31 cellular contexts compared by ENCODE assay signal in genomic region chr14:62718629-62719028, GRCh38.
"Had no signal": no experiment of that assay in that cellular context is flagged by ENCODE, and none has a peak within 500 bp of the region (broad histone marks: within the 10 kb centered on the region; RNA-seq: fewer than 3 reads in every experiment).

No MANE protein-coding gene starts in this region.

- H3K9ac ChIP-seq: neural progenitor cell, parathyroid adenoma had no signal

- H3K4me1 ChIP-seq: neural progenitor cell, parathyroid adenoma, psoas muscle, spleen, thyroid gland, tibial nerve, upper lobe of left lung, uterus had no signal

- H3K27ac ChIP-seq: neural progenitor cell, ovary, parathyroid adenoma, psoas muscle, skin epidermis, spleen, thoracic aorta, thyroid gland, tibial nerve, upper lobe of left lung, uterus had no signal

- DNase-seq: naive B cell; naive thymus-derived CD8-positive, alpha-beta T cell; occipital lobe; ovary; posterior cingulate gyrus; psoas muscle; right cardiac atrium; spleen; stimulated activated CD4-positive, alpha-beta T cell treated with anti-CD3 and anti-CD28 coated beads, Interleukin-12 subunit alpha, Interleukin-12 subunit beta, amount 100 ng/mL, for 4 hours; stimulated activated CD4-positive, alpha-beta T cell treated with anti-CD3 and anti-CD28 coated beads, Interleukin-1b, Interleukin-23, amount 100 ng/mL, for 48 hours; stimulated activated CD4-positive, alpha-beta T cell treated with anti-CD3 and anti-CD28 coated beads, Interleukin-4, amount 100 ng/mL, for 1 hour; stimulated activated CD4-positive, alpha-beta T cell treated with anti-CD3 and anti-CD28 coated beads, Interleukin-4, amount 100 ng/mL, for 4 hours; stimulated activated CD8-positive, alpha-beta memory T cell treated with anti-CD3 and anti-CD28 coated beads, Interleukin-4, amount 100 ng/mL, for 48 hours; stimulated activated naive CD4-positive, alpha-beta T cell; stimulated activated naive CD8-positive, alpha-beta T cell treated with anti-CD3 and anti-CD28 coated beads, Interleukin-15, amount 100 ng/mL, for 72 hours; stimulated activated naive CD8-positive, alpha-beta T cell treated with anti-CD3 and anti-CD28 coated beads, Interleukin-15, Interleukin-2, amounts not matched to agents 100 U/mL and 50 U/mL, for 24 hours; substantia nigra; thyroid gland; trophoblast cell; upper lobe of left lung; uterus had no signal

- H3K79me2 ChIP-seq: parathyroid adenoma had no signal

- H3K4me1 Mint-ChIP-seq: naive B cell; nephron; neural progenitor cell; stimulated activated memory B cell treated with anti-CD40 and anti-IgM and Interleukin-4, amounts not matched to agents 10 μg/mL and 1 μg/mL and 100 μg/mL, for 72 hours; stimulated activated naive CD8-positive, alpha-beta T cell treated with anti-CD3 and anti-CD28 coated beads, Interleukin-15, amount 100 ng/mL, for 72 hours had no signal

- H3K4me2 ChIP-seq: neural progenitor cell, smooth muscle cell had no signal

- H2AFZ ChIP-seq: neural progenitor cell, parathyroid adenoma had no signal

- H3K36me3 ChIP-seq: neural progenitor cell, ovary, spleen, thoracic aorta, thyroid gland, tibial nerve, upper lobe of left lung, uterus had no signal

- H3K4me3 Mint-ChIP-seq: naive B cell; naive thymus-derived CD8-positive, alpha-beta T cell; nephron; neural progenitor cell; stimulated activated memory B cell treated with anti-CD40 and anti-IgM and Interleukin-4, amounts not matched to agents 10 μg/mL and 1 μg/mL and 100 μg/mL, for 72 hours; stimulated activated naive CD8-positive, alpha-beta T cell treated with anti-CD3 and anti-CD28 coated beads, Interleukin-15, amount 100 ng/mL, for 72 hours had no signal

- H3K27me3 Mint-ChIP-seq: naive B cell; naive thymus-derived CD8-positive, alpha-beta T cell; progenitor cell of endocrine pancreas; stimulated activated memory B cell treated with anti-CD40 and anti-IgM and Interleukin-4, amounts not matched to agents 10 μg/mL and 1 μg/mL and 100 μg/mL, for 72 hours; stimulated activated naive CD8-positive, alpha-beta T cell treated with anti-CD3 and anti-CD28 coated beads, Interleukin-15, amount 100 ng/mL, for 72 hours had no signal

- H3K36me3 Mint-ChIP-seq: naive B cell; naive thymus-derived CD8-positive, alpha-beta T cell; neural progenitor cell; stimulated activated memory B cell treated with anti-CD40 and anti-IgM and Interleukin-4, amounts not matched to agents 10 μg/mL and 1 μg/mL and 100 μg/mL, for 72 hours had no signal

- H3K9me3 ChIP-seq: ovary, psoas muscle, thoracic aorta, thyroid gland, tibial nerve, upper lobe of left lung, uterus had no signal

- H3K27me3 ChIP-seq: neural progenitor cell, ovary, spleen, thyroid gland, tibial nerve, upper lobe of left lung, uterus had no signal

- H3K27ac Mint-ChIP-seq: naive B cell; naive thymus-derived CD8-positive, alpha-beta T cell; nephron; neural progenitor cell; progenitor cell of endocrine pancreas; stimulated activated memory B cell treated with anti-CD40 and anti-IgM and Interleukin-4, amounts not matched to agents 10 μg/mL and 1 μg/mL and 100 μg/mL, for 72 hours; stimulated activated naive CD8-positive, alpha-beta T cell treated with anti-CD3 and anti-CD28 coated beads, Interleukin-15, amount 100 ng/mL, for 72 hours had no signal

- H3K4me3 ChIP-seq: neural progenitor cell, ovary, psoas muscle, skin epidermis, smooth muscle cell, spleen, thoracic aorta, thyroid gland, tibial nerve, upper lobe of left lung, uterus had no signal

- ATAC-seq: naive thymus-derived CD8-positive, alpha-beta T cell; psoas muscle; right cardiac atrium; sciatic nerve; stimulated activated memory B cell treated with anti-CD40 and anti-IgM and Interleukin-4, amounts not matched to agents 10 μg/mL and 1 μg/mL and 100 μg/mL, for 72 hours; stimulated activated naive CD8-positive, alpha-beta T cell treated with anti-CD3 and anti-CD28 coated beads, Interleukin-15, amount 100 ng/mL, for 72 hours; stimulated activated naive CD8-positive, alpha-beta T cell treated with anti-CD3 and anti-CD28 coated beads, Interleukin-15, Interleukin-2, amounts not matched to agents 100 U/mL and 50 U/mL, for 24 hours had no signal
